In genomic region chr14:34356267-34356660, GRCh38 we compare ENCODE assay signal across 12 cellular contexts.
DNase-seq lines count a peak whose midpoint lies in the region; ATAC-seq and TF ChIP-seq lines count a peak whose summit lies in the region.
"Had no signal": no experiment of that assay in that cellular context is flagged by ENCODE, and none has a peak within 500 bp of the region (broad histone marks: within the 10 kb centered on the region; RNA-seq: fewer than 3 reads in every experiment).

No MANE protein-coding gene starts in this region.

- in situ Hi-C loops in KBM-7 (cut with MboI; ENCODE audit: low pct_unique_long_range_greater_than_20kb, low sequenced_read_pairs): no loop called here

- no peaks in the 10 kb centered on the region for H3K27me3 ChIP-seq in SJCRH30
- H3K27me3 ChIP-seq: upper lobe of left lung had no signal

- H3K27ac Mint-ChIP-seq in stimulated activated memory B cell treated with anti-CD40 and anti-IgM and Interleukin-4, amounts not matched to agents 10 μg/mL and 1 μg/mL and 100 μg/mL, for 72 hours: no peak overlapping the region
- H3K27ac Mint-ChIP-seq: activated B cell treated with CpG ODN at 0.5 μM for 24 hours, H9 had no signal

- no peaks in the 10 kb centered on the region for H3K27me3 Mint-ChIP-seq in stimulated activated memory B cell treated with anti-CD40 and anti-IgM and Interleukin-4, amounts not matched to agents 10 μg/mL and 1 μg/mL and 100 μg/mL, for 72 hours
- H3K27me3 Mint-ChIP-seq: activated B cell treated with CpG ODN at 0.5 μM for 24 hours had no signal

- peak; percentile 15 for ATAC-seq in stimulated activated memory B cell treated with anti-CD40 and anti-IgM and Interleukin-4, amounts not matched to agents 10 μg/mL and 1 μg/mL and 100 μg/mL, for 72 hours
- no peak for ATAC-seq in GM18861 (IDR thresholded peaks at IDR 0.05; ENCODE audit: unreplicated experiment)

- no peaks in the 10 kb centered on the region for H3K36me3 ChIP-seq in SJCRH30
- H3K36me3 ChIP-seq: upper lobe of left lung had no signal

- peaks cover 47% of the 10 kb centered on the region for H3K4me1 ChIP-seq in SJCRH30

- H3K9me3 Mint-ChIP-seq in stimulated activated memory B cell treated with anti-CD40 and anti-IgM and Interleukin-4, amounts not matched to agents 10 μg/mL and 1 μg/mL and 100 μg/mL, for 72 hours: no peaks in the 10 kb centered on the region
- H3K9me3 Mint-ChIP-seq: activated B cell treated with CpG ODN at 0.5 μM for 24 hours, H9 had no signal

- no peak overlapping the region for H3K4me3 ChIP-seq in SJCRH30
- H3K4me3 ChIP-seq in fibroblast of pulmonary artery (replicated peaks; ENCODE audit: low read depth, low read length): no peak overlapping the region
- H3K4me3 ChIP-seq: upper lobe of left lung had no signal

- TF ChIP-seq CTCF in fibroblast of pulmonary artery (IDR thresholded peaks at IDR 0.05; ENCODE audit: low read length, missing control alignments): no peak

- peak overlapping the region; percentile 98 for H3K27ac ChIP-seq in SJCRH30

- H3K9me3 ChIP-seq in SJCRH30 (replicated peaks): 0 out of 2 replicates have a peak, but pooled peaks cover 2% of the 10 kb centered on the region
- H3K9me3 ChIP-seq: upper lobe of left lung had no signal

- DNase-seq in KBM-7 (peak; percentile 39), SJCRH30 (peak; percentile 60 to 76), fibroblast of pulmonary artery (ENCODE audit: low read depth) (peak; percentile 67), HuH-7.5 (ENCODE audit: low spot score) (no peak)
- no peak for DNase-seq in stimulated activated CD4-positive, alpha-beta T cell treated with anti-CD3 and anti-CD28 coated beads, Interleukin-4, amount 100 ng/mL, for 4 hours
- DNase-seq: activated B cell treated with CpG ODN at 0.5 μM for 24 hours; activated effector memory CD4-positive, alpha-beta T cell treated with anti-CD3 and anti-CD28 coated beads, Interleukin-2, amount 50 U/mL, for 16 hours; DMS79; H9; upper lobe of left lung had no signal

- H3K4me3 Mint-ChIP-seq in stimulated activated memory B cell treated with anti-CD40 and anti-IgM and Interleukin-4, amounts not matched to agents 10 μg/mL and 1 μg/mL and 100 μg/mL, for 72 hours: no peak overlapping the region
- H3K4me3 Mint-ChIP-seq: activated B cell treated with CpG ODN at 0.5 μM for 24 hours, H9 had no signal

- no peaks in the 10 kb centered on the region for H3K36me3 Mint-ChIP-seq in stimulated activated memory B cell treated with anti-CD40 and anti-IgM and Interleukin-4, amounts not matched to agents 10 μg/mL and 1 μg/mL and 100 μg/mL, for 72 hours

- H3K4me1 Mint-ChIP-seq in stimulated activated memory B cell treated with anti-CD40 and anti-IgM and Interleukin-4, amounts not matched to agents 10 μg/mL and 1 μg/mL and 100 μg/mL, for 72 hours: no peaks in the 10 kb centered on the region
- H3K4me1 Mint-ChIP-seq: activated B cell treated with CpG ODN at 0.5 μM for 24 hours had no signal

Comparison
In these comparisons a context has a peak if more than half of its experiments do, and no peak if none do; other contexts are left out.
1. DNase-seq: peak in KBM-7 (single experiment), SJCRH30 (2 of 2) and fibroblast of pulmonary artery (single experiment); none in stimulated activated CD4-positive, alpha-beta T cell treated with anti-CD3 and anti-CD28 coated beads, Interleukin-4, amount 100 ng/mL, for 4 hours (0 of 2) and HuH-7.5 (single experiment).